ENCODE assay signal across 28 cellular contexts in the genomic region with DNA sequence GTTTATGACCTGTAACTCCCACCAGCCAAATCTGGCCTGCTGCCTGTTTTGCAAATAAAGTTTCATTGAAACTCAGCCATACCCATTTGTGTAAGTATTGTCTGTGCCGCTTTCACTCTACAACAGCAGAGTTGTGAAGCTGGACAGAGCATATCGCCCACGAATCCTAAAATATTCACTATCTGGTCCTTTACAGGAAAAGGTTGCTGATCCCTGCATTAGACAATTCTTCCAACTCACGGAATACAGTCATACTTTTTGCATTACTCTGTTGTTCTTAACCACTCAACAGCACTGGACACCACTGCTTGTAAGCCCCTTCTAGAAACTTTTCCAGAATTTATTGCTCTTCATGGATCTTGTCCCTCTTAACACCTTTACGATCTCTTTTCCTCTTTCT.
"Had no signal": no experiment of that assay in that cellular context is flagged by ENCODE, and none has a peak within 500 bp of the region (broad histone marks: within the 10 kb centered on the region; RNA-seq: fewer than 3 reads in every experiment).

No MANE protein-coding gene starts in this region.

- H3K4me3 ChIP-seq: esophagus squamous epithelium, gastroesophageal sphincter, heart right ventricle had no signal

- DNase-seq: activated CD4-positive, alpha-beta memory T cell treated with anti-CD3 and anti-CD28 coated beads for 36 hours; activated CD4-positive, alpha-beta T cell treated with anti-CD3 and anti-CD28 coated beads for 36 hours; activated CD4-positive, alpha-beta T cell treated with anti-CD3 and anti-CD28 coated beads, Interleukin-2, amount 10 ng/mL, durations not matched to agents 24 days and 14 days; activated CD4-positive, CD25-positive, alpha-beta regulatory T cell; activated CD4-positive, CD25-positive, alpha-beta regulatory T cell treated with anti-CD3 and anti-CD28 coated beads, Interleukin-2, amount 50 U/mL, for 72 hours; activated CD8-positive, alpha-beta memory T cell treated with anti-CD3 and anti-CD28 coated beads, Interleukin-2, amount 10 ng/mL, durations not matched to agents 7 days and 5 days; activated CD8-positive, alpha-beta memory T cell treated with anti-CD3 and anti-CD28 coated beads, Interleukin-2, amount 50 U/mL, for 4 hours; activated CD8-positive, alpha-beta T cell treated with anti-CD3 and anti-CD28 coated beads, Interleukin-2, amount 10 ng/mL, durations not matched to agents 7 days and 5 days; activated effector memory CD4-positive, alpha-beta T cell treated with anti-CD3 and anti-CD28 coated beads, Interleukin-2, amount 50 U/mL, for 16 hours; activated naive CD4-positive, alpha-beta T cell; activated naive CD4-positive, alpha-beta T cell treated with anti-CD3 and anti-CD28 coated beads, Interleukin-2, amount 10 ng/mL, durations not matched to agents 7 days and 5 days; activated naive CD8-positive, alpha-beta T cell treated with anti-CD3 and anti-CD28 coated beads, Interleukin-2, amount 10 ng/mL, durations not matched to agents 7 days and 5 days; activated T-cell treated with anti-CD3 and anti-CD28 coated beads, Interleukin-2, amount 50 U/mL, for 1 hour; activated T-cell treated with anti-CD3 and anti-CD28 coated beads, Interleukin-2, amount 50 U/mL, for 48 hours; amniotic stem cell; anterior cingulate cortex; cortex of kidney; dermis blood vessel endothelial cell; effector CD4-positive, alpha-beta T cell; effector memory CD8-positive, alpha-beta T cell; esophagus squamous epithelium; foreskin melanocyte; heart right ventricle; T-helper 2 cell had no signal

- H3K36me3 ChIP-seq: esophagus squamous epithelium, gastroesophageal sphincter, heart right ventricle had no signal

- H3K4me1 ChIP-seq: esophagus squamous epithelium, heart right ventricle had no signal

- H3K27ac ChIP-seq: epithelial cell of prostate, esophagus squamous epithelium, gastroesophageal sphincter, heart right ventricle had no signal

- FAIRE-seq: bronchial epithelial cell had no signal

- ATAC-seq: activated CD4-positive, alpha-beta T cell treated with anti-CD3 and anti-CD28 coated beads for 36 hours; activated CD8-positive, alpha-beta memory T cell treated with anti-CD3 and anti-CD28 coated beads, Interleukin-2, amount 10 ng/mL, durations not matched to agents 7 days and 5 days; activated CD8-positive, alpha-beta T cell treated with anti-CD3 and anti-CD28 coated beads, Interleukin-2, amount 10 ng/mL, durations not matched to agents 7 days and 5 days; activated naive CD4-positive, alpha-beta T cell treated with anti-CD3 and anti-CD28 coated beads, Interleukin-2, amount 50 U/mL, for 72 hours; effector memory CD8-positive, alpha-beta T cell; gastroesophageal sphincter; heart right ventricle had no signal

- H3K27me3 ChIP-seq: esophagus squamous epithelium, gastroesophageal sphincter, heart right ventricle had no signal

- H3K9me3 ChIP-seq: esophagus squamous epithelium, gastroesophageal sphincter, heart right ventricle had no signal
